In genomic region chr7:159144756-159145543, GRCh38 we compare ENCODE assay signal across 7 cellular contexts. TPM values are rescaled to one million over a fixed set of nuclear protein-coding genes. Genes with fewer than 3 reads are reported as not detected.
DNase-seq lines count a peak whose midpoint lies in the region; ATAC-seq and TF ChIP-seq lines count a peak whose summit lies in the region.

TSS of gene VIPR2 (minus strand) at chr7:159144867. CDS start at chr7:159144771, 96 bp downstream.

- H3K27ac ChIP-seq in SK-N-MC (no peak within 1 kb of the TSS), body of pancreas (peak within 1 kb of the TSS in 2 of 4 donors; percentile 10 to 51), testis (peak within 1 kb of the TSS; percentile 56 to 74)

- TF ChIP-seq POLR2A in body of pancreas (IDR thresholded peaks at IDR 0.05) (peak in 2 of 3 donors; percentile 8 to 31), testis (IDR thresholded peaks at IDR 0.05) (no peak)

- ATAC-seq in body of pancreas, result peak; percentile 73
- no peak for ATAC-seq in GM19463 (IDR thresholded peaks at IDR 0.05; ENCODE audit: unreplicated experiment)
- no peak for ATAC-seq in HG03135 (IDR thresholded peaks at IDR 0.05; ENCODE audit: unreplicated experiment)
- no peak for ATAC-seq in HG02840 (IDR thresholded peaks at IDR 0.05; ENCODE audit: low FRiP score, unreplicated experiment)

- DNase-seq in SK-N-MC (ENCODE audit: low read depth, low spot score) (no peak), body of pancreas (peak; percentile 8 to 54 (median 40)), mesenteric fat pad (ENCODE audit: low spot score) (peak; percentile 82), testis (peak; percentile 40)

- H3K4me3 ChIP-seq in SK-N-MC (peak within 1 kb of the TSS; percentile 58), body of pancreas (peak within 1 kb of the TSS; percentile 51 to 70), testis (peak within 1 kb of the TSS; percentile 57 to 65)

- intact Hi-C loops in body of pancreas (cut with DNase I), result no loop called here
- intact Hi-C loops in testis (cut with DNase I; ENCODE audit: low total_unique reads), result no loop called here

- H3K27me3 ChIP-seq in body of pancreas (no peaks in the 10 kb centered on the region), testis (no peaks in the 10 kb centered on the region)

- WGBS in body of pancreas, 2 donors, result 1% methylated on average over 32 to 39 of the region's 89 CpGs
- 1 to 2% methylated on average over 30 to 56 of the region's 89 CpGs for WGBS in testis, 2 donors

- H3K4me1 ChIP-seq in body of pancreas (peaks cover 7% of the 10 kb centered on the region), testis (no peaks in the 10 kb centered on the region)

- no peaks in the 10 kb centered on the region for H3K36me3 ChIP-seq in SK-N-MC (ENCODE audit: insufficient read depth, low read length)
- no peaks in the 10 kb centered on the region for H3K36me3 ChIP-seq in body of pancreas (replicated peaks in 1 of 2; ENCODE audit: insufficient read depth in 1 of 2, low read depth in 2 of 2)
- no peaks in the 10 kb centered on the region for H3K36me3 ChIP-seq in testis (ENCODE audit: low read depth, missing control alignments)

- TF ChIP-seq CTCF in body of pancreas (IDR thresholded peaks at IDR 0.05) (no peak), testis (IDR thresholded peaks at IDR 0.05) (no peak)

- H3K9ac ChIP-seq in SK-N-MC (ENCODE audit: insufficient read length), result no peak within 1 kb of the TSS

- H3K9me3 ChIP-seq in SK-N-MC (ENCODE audit: low read depth, low read length), result no peaks in the 10 kb centered on the region
- no peaks in the 10 kb centered on the region for H3K9me3 ChIP-seq in body of pancreas
- no peaks in the 10 kb centered on the region for H3K9me3 ChIP-seq in testis

RNA-seq across cellular contexts. Expression of gene VIPR2, which starts in this region (rescaled TPM):
- total RNA-seq in body of pancreas (10 to 100 TPM; 10.9 to 18.2 TPM), mesenteric fat pad (4.6 TPM), testis (1 to 10 TPM; 4.9 to 5.3 TPM)
- 2.5 TPM for polyA plus RNA-seq in testis (ENCODE audit: insufficient read depth, low read depth, low replicate concordance)
